Comparison of ENCODE assay signal across 1 cellular context in genomic region chr6:54874349-54875048, GRCh38.
TF ChIP-seq lines count a peak whose summit lies in the region.

No MANE protein-coding gene starts in this region.

TF ChIP-seq in HCT116, 20 proteins besides CTCF, POLR2A, EP300 and RAD21 (continued from another document):
- TF ChIP-seq EZH2 (IDR thresholded peaks at IDR 0.05) (no peak), FOSL1 (IDR thresholded peaks at IDR 0.05; ENCODE audit: low read depth) (peak; percentile 83), ZBTB33 (IDR thresholded peaks at IDR 0.05; ENCODE audit: extremely low read depth, insufficient replicate concordance, low read length) (no peak), YY1 (IDR thresholded peaks at IDR 0.05; ENCODE audit: extremely low read depth, insufficient replicate concordance, low read depth, low read length) (no peak), ZFX (IDR thresholded peaks at IDR 0.05) (no peak)
